8 cellular contexts compared by ENCODE assay signal in the genomic region with DNA sequence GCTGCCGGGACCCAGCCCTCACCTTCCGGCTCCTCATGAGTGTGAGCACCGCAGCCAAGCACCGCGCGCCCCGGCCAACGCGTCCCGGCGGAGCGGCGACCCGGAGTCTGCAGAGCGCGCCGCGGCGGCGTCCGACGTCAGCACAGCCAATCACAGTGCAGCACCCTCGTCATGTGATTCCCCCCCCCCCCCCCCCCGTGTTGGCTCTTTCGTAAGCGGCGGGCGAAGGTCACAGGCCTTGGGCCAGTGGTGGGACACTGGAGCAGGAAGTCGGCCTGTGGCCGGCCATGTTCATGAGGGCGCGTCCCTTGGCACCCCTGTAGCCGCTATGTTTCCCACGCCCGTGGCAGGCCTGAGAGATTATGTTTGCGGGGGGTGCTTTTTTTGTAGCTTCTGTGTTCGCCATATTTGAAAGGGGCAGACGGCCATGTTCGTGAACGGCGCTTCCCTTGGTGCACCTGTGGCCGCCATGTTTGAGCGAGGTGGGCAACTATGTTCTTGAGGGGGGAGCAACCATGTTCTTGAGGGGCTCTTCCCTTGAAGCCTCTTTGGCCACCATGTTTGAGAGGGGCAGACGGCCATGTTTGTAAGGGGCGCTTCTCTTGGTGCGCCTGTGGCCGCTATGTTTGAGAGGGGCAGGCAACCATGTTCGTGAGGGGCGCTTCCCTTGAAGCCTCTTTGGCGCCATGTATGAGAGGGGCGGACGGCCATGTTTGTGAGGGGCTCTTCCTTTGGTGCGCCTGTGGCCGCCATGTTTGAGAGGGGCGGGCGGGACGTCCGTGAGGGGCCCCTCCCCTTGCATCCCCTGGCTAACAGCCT. TPM values are rescaled to one million over a fixed set of nuclear protein-coding genes. Genes with fewer than 3 reads are reported as not detected.
DNase-seq lines count a peak whose midpoint lies in the region; ATAC-seq and TF ChIP-seq lines count a peak whose summit lies in the region.

TSS of gene C1orf174 (minus strand) at position 123 of the 819 bp plus-strand sequence. CDS start at position 37, 86 bp downstream.

- H3K4me3 Mint-ChIP-seq in CD4-positive, alpha-beta T cell, result peak within 1 kb of the TSS; percentile 93

- H3K4me3 ChIP-seq in HL-60 (replicated peaks; ENCODE audit: insufficient read depth, low read length), result peak within 1 kb of the TSS; percentile 91
- H3K4me3 ChIP-seq in effector memory CD4-positive, alpha-beta T cell (ENCODE audit: insufficient read depth, low read depth, low read length, poor library complexity, severe bottlenecking), result peak within 1 kb of the TSS; percentile 69

- peak within 1 kb of the TSS; percentile 81 for H3K27ac ChIP-seq in CD4-positive, alpha-beta T cell (ENCODE audit: low read depth, low read length)
- peak within 1 kb of the TSS; percentile 99 for H3K27ac ChIP-seq in HL-60 (replicated peaks)
- H3K27ac ChIP-seq in effector memory CD4-positive, alpha-beta T cell (ENCODE audit: insufficient read depth, low read length, poor library complexity, severe bottlenecking), result peak within 1 kb of the TSS; percentile 84

- H3K36me3 ChIP-seq in effector memory CD4-positive, alpha-beta T cell (ENCODE audit: control insufficient read depth, insufficient read depth, low read length), result peaks cover 1% of the 10 kb centered on the region

- H3K9me3 ChIP-seq in CD4-positive, alpha-beta T cell (ENCODE audit: control insufficient read depth, low read length), result peaks cover 9% of the 10 kb centered on the region
- no peaks in the 10 kb centered on the region for H3K9me3 ChIP-seq in effector memory CD4-positive, alpha-beta T cell (ENCODE audit: control insufficient read depth, low read length)

- peak; percentile 83 for ATAC-seq in CD4-positive, alpha-beta T cell (ENCODE audit: poor library complexity)
- peak; percentile 71 for ATAC-seq in GM19455 (IDR thresholded peaks at IDR 0.05; ENCODE audit: unreplicated experiment)

- peaks cover 31% of the 10 kb centered on the region for H3K4me1 ChIP-seq in effector memory CD4-positive, alpha-beta T cell (ENCODE audit: control insufficient read depth, insufficient read depth, low read length, poor library complexity, severe bottlenecking)

- H3K27me3 ChIP-seq in CD4-positive, alpha-beta T cell (ENCODE audit: control insufficient read depth, insufficient read depth, low read length), result no peaks in the 10 kb centered on the region
- H3K27me3 ChIP-seq in HL-60 (ENCODE audit: insufficient read depth, poor library complexity, severe bottlenecking), result no peaks in the 10 kb centered on the region
- H3K27me3 ChIP-seq in effector memory CD4-positive, alpha-beta T cell (replicated peaks; ENCODE audit: control insufficient read depth, insufficient read depth, low read length, poor library complexity, severe bottlenecking), result no peaks in the 10 kb centered on the region

- TF ChIP-seq CTCF in CD4-positive, alpha-beta T cell (IDR thresholded peaks at IDR 0.05), result no peak
- no peak for TF ChIP-seq CTCF in HL-60 (IDR thresholded peaks at IDR 0.05; ENCODE audit: insufficient read depth, low read length)

- H3K27ac Mint-ChIP-seq in CD4-positive, alpha-beta T cell, result peak within 1 kb of the TSS; percentile 90

- POLR2A ChIA-PET in CD4-positive, alpha-beta T cell (lab: Charles Lee), result interaction anchor here (0.6 to 3.3 kb wide), 9 partner anchors 11 to 104 kb away, joined by 3 to 19 read pairs (median 4); partner anchors contain the start of genes CEP104, DFFB and LRRC47
- POLR2A ChIA-PET in activated CD8-positive, alpha-beta memory T cell treated with anti-CD3 and anti-CD28 coated beads for 36 hours (lab: Charles Lee), result interaction anchor here (2.1 kb wide), 1 partner anchor 43 kb away, joined by 10 read pairs; the partner anchor contains the start of genes CEP104 and DFFB

- H3K9me3 Mint-ChIP-seq in CD4-positive, alpha-beta T cell, result peaks cover 2% of the 10 kb centered on the region

- peak; percentile 87 to 97 (median 92) for DNase-seq in CD4-positive, alpha-beta T cell
- DNase-seq in HL-60 (ENCODE audit: low read depth in 1 of 2, low spot score in 1 of 2) (peak; percentile 94 to 96), NOMO-1 (lab: John Stamatoyannopoulos, UW; ENCODE audit: unreplicated experiment in 2 of 2) (peak; percentile 96 to 97), lung microvascular endothelial cell (ENCODE audit: low read depth in 2 of 2) (peak; percentile 98 to 99)
- peak; percentile 92 to 95 (median 95) for DNase-seq in effector memory CD4-positive, alpha-beta T cell
- DNase-seq in stimulated activated CD4-positive, alpha-beta T cell treated with anti-CD3 and anti-CD28 coated beads, TNF-alpha, amount 100 ng/mL, for 48 hours (ENCODE audit: low read depth in 3 of 3), result peak; percentile 75 to 86 (median 82)

- intact Hi-C loops in CD4-positive, alpha-beta T cell (cut with DNase I, micrococcal nuclease), result loop anchor here (1.0 to 10.0 kb wide), 4 partner anchors 43 to 1643 kb away; partner anchors contain the start of genes CEP104 (in 2 of the 2), DFFB (in 2 of the 2), LRRC47 (in 1 of the 2) and TPRG1L (in 1 of the 2)

- H3K36me3 Mint-ChIP-seq in CD4-positive, alpha-beta T cell (ENCODE audit: low read depth), result peaks cover 48% of the 10 kb centered on the region

- CTCF ChIA-PET in CD4-positive, alpha-beta T cell (lab: Charles Lee), result interaction anchor here (0.7 to 1.5 kb wide), 2 partner anchors 43 kb away, joined by 3 to 8 read pairs; partner anchors contain the start of genes CEP104 and DFFB
- CTCF ChIA-PET in activated CD8-positive, alpha-beta memory T cell treated with anti-CD3 and anti-CD28 coated beads for 36 hours (lab: Charles Lee), result interaction anchor here (0.7 to 1.9 kb wide), 5 partner anchors 10 to 43 kb away, joined by 3 to 6 read pairs (median 4); partner anchors contain the start of genes CEP104 and DFFB

- H3K27me3 Mint-ChIP-seq in CD4-positive, alpha-beta T cell, result no peaks in the 10 kb centered on the region

- peaks cover 69% of the 10 kb centered on the region for H3K4me1 Mint-ChIP-seq in CD4-positive, alpha-beta T cell (ENCODE audit: low read depth)

RNA-seq across cellular contexts. Expression of gene C1orf174, which starts in this region (rescaled TPM):
- total RNA-seq in CD4-positive, alpha-beta T cell, result 10 to 100 TPM; 16.8 to 18.5 TPM
- 10 to 100 TPM; 51.8 to 52.2 TPM for total RNA-seq in activated CD8-positive, alpha-beta memory T cell treated with anti-CD3 and anti-CD28 coated beads for 36 hours
- total RNA-seq in lung microvascular endothelial cell, result 22.4 and 24.0 TPM in 2 replicates

Comparison
In these comparisons a context has a peak if more than half of its experiments do, and no peak if none do; other contexts are left out.
1. Peak in every context shown above with its lines: DNase-seq, ATAC-seq, H3K4me3 ChIP-seq and H3K27ac ChIP-seq.